11 cellular contexts compared by ENCODE assay signal in genomic region chr3:157360044-157360443, GRCh38.
DNase-seq lines count a peak whose midpoint lies in the region; ATAC-seq lines count a peak whose summit lies in the region.
"Had no signal": no experiment of that assay in that cellular context is flagged by ENCODE, and none has a peak within 500 bp of the region (broad histone marks: within the 10 kb centered on the region; RNA-seq: fewer than 3 reads in every experiment).

No MANE protein-coding gene starts in this region.

- H3K4me1 Mint-ChIP-seq in activated T-cell treated with anti-CD3 and anti-CD28 coated beads, Interleukin-2, amount 50 U/mL, for 4 hours (ENCODE audit: low read depth) = no peaks in the 10 kb centered on the region

- no peak overlapping the region for H3K4me3 Mint-ChIP-seq in activated T-cell treated with anti-CD3 and anti-CD28 coated beads, Interleukin-2, amount 50 U/mL, for 4 hours

- no peaks in the 10 kb centered on the region for H3K9me3 Mint-ChIP-seq in activated T-cell treated with anti-CD3 and anti-CD28 coated beads, Interleukin-2, amount 50 U/mL, for 4 hours

- H3K36me3 Mint-ChIP-seq in activated T-cell treated with anti-CD3 and anti-CD28 coated beads, Interleukin-2, amount 50 U/mL, for 4 hours (ENCODE audit: insufficient read depth) = no peaks in the 10 kb centered on the region

- H3K27me3 Mint-ChIP-seq in activated T-cell treated with anti-CD3 and anti-CD28 coated beads, Interleukin-2, amount 50 U/mL, for 4 hours (ENCODE audit: low read depth) = peaks cover 2% of the 10 kb centered on the region

- no peak for ATAC-seq in activated T-cell treated with anti-CD3 and anti-CD28 coated beads, Interleukin-2, amount 50 U/mL, for 4 hours

- DNase-seq in ELR (ENCODE audit: low read depth) (peak; percentile 97), RPMI7951 (ENCODE audit: low read depth) (peak; percentile 82), fibroblast of gingiva (ENCODE audit: low read depth) (peak; percentile 90), pulmonary artery endothelial cell (ENCODE audit: low read depth, low spot score) (peak; percentile 94), T-helper 1 cell (no peak), ureter (ENCODE audit: low spot score) (no peak), SKM-1 (lab: John Stamatoyannopoulos, UW; ENCODE audit: unreplicated experiment) (no peak)
- DNase-seq in activated T-cell treated with anti-CD3 and anti-CD28 coated beads, Interleukin-2, amount 50 U/mL, for 4 hours = no peak
- DNase-seq: DMS 273 treated with DMSO at 0.1 percent for 48 hours, glutamatergic neuron, upper lobe of left lung had no signal

Comparison
In these comparisons a context has a peak if more than half of its experiments do, and no peak if none do; other contexts are left out.
1. DNase-seq: peak in ELR (single experiment), RPMI7951 (single experiment), fibroblast of gingiva (single experiment) and pulmonary artery endothelial cell (single experiment); none in T-helper 1 cell (0 of 5), ureter (single experiment), SKM-1 (single experiment) and activated T-cell treated with anti-CD3 and anti-CD28 coated beads, Interleukin-2, amount 50 U/mL, for 4 hours (single experiment).